ENCODE assay signal across 18 cellular contexts in genomic region chr14:90699016-90699415, GRCh38.
DNase-seq lines count a peak whose midpoint lies in the region; ATAC-seq lines count a peak whose summit lies in the region.
"Had no signal": no experiment of that assay in that cellular context is flagged by ENCODE, and none has a peak within 500 bp of the region (broad histone marks: within the 10 kb centered on the region; RNA-seq: fewer than 3 reads in every experiment).

No MANE protein-coding gene starts in this region.

- H3K9me3 ChIP-seq in esophagus (ENCODE audit: control insufficient read depth in 2 of 2, insufficient read depth in 1 of 2, low read depth in 1 of 2, low read length in 1 of 2) = no peaks in the 10 kb centered on the region
- H3K9me3 ChIP-seq in skeletal muscle tissue (ENCODE audit: control insufficient read depth in 3 of 3, low read length in 3 of 3) = no peaks in the 10 kb centered on the region
- H3K9me3 ChIP-seq: lower lobe of right lung, right lobe of liver had no signal

- H3K9ac ChIP-seq in skeletal muscle tissue (ENCODE audit: low read depth in 1 of 3, low read length in 3 of 3) = peak overlapping the region in 2 of 3 donors; percentile 10 to 50

- H3K36me3 ChIP-seq in esophagus (ENCODE audit: control insufficient read depth in 2 of 2, insufficient read depth in 2 of 2, low read length in 1 of 2) = no peaks in the 10 kb centered on the region
- H3K36me3 ChIP-seq in skeletal muscle tissue (ENCODE audit: control insufficient read depth in 3 of 3, insufficient read depth in 3 of 3, low read length in 3 of 3) = no peaks in the 10 kb centered on the region
- H3K36me3 ChIP-seq: lower lobe of right lung, right lobe of liver had no signal

- WGBS in esophagus, 2 donors = 74 to 84% methylated on average over 7 of the region's 7 CpGs

- H3K4me1 ChIP-seq in esophagus (ENCODE audit: control insufficient read depth in 2 of 2, insufficient read depth in 2 of 2, low read length in 1 of 2) = peaks cover 0 to 2% of the 10 kb centered on the region in 2 donors
- peaks cover 45 to 53% (median 50%) of the 10 kb centered on the region in 3 donors for H3K4me1 ChIP-seq in skeletal muscle tissue (ENCODE audit: control insufficient read depth in 3 of 3, insufficient read depth in 3 of 3, low read length in 3 of 3)

- peak; percentile 73 for DNase-seq in DMS79 treated with DMSO at 0.1 percent for 48 hours (lab: John Stamatoyannopoulos, UW)
- DNase-seq in DMS79 (lab: John Stamatoyannopoulos, UW) = no peak
- DNase-seq in NCI-H69 (lab: John Stamatoyannopoulos, UW) = peak; percentile 44
- no peak for DNase-seq in SIG-M5 (lab: John Stamatoyannopoulos, UW)
- DNase-seq: activated CD4-positive, alpha-beta T cell treated with anti-CD3 and anti-CD28 coated beads for 48 hours; activated CD8-positive, alpha-beta memory T cell treated with anti-CD3 and anti-CD28 coated beads, Interleukin-2, amount 10 ng/mL, durations not matched to agents 7 days and 5 days; activated naive CD8-positive, alpha-beta T cell treated with anti-CD3 and anti-CD28 coated beads for 36 hours; effector CD4-positive, alpha-beta T cell; immature natural killer cell; lower lobe of right lung; stimulated activated naive B cell treated with anti-CD40 and anti-IgM and Interleukin-4, amounts not matched to agents 10 μg/mL and 1 μg/mL and 100 μg/mL, for 72 hours had no signal

- H3K4me3 ChIP-seq in esophagus (ENCODE audit: low read depth in 1 of 2, low read length in 2 of 2) (no peak overlapping the region), skeletal muscle tissue (ENCODE audit: low read length in 3 of 3) (no peak overlapping the region)
- H3K4me3 ChIP-seq: lower lobe of right lung, right lobe of liver had no signal

- no peaks in the 10 kb centered on the region for H3K27me3 ChIP-seq in esophagus (ENCODE audit: control insufficient read depth in 1 of 2, insufficient read depth in 2 of 2, low read length in 2 of 2)
- H3K27me3 ChIP-seq in skeletal muscle tissue (ENCODE audit: control insufficient read depth in 3 of 3, insufficient read depth in 3 of 3, low read length in 3 of 3) = no peaks in the 10 kb centered on the region
- H3K27me3 ChIP-seq: right lobe of liver had no signal

- H3K27ac ChIP-seq in esophagus (ENCODE audit: low read depth in 2 of 2, low read length in 1 of 2) (peak overlapping the region; percentile 22 to 73), skeletal muscle tissue (ENCODE audit: low read depth, low read length) (peak overlapping the region; percentile 80)
- H3K27ac ChIP-seq: 22Rv1 had no signal

- ATAC-seq in HG03460 (IDR thresholded peaks at IDR 0.05; ENCODE audit: unreplicated experiment) (no peak), GM19455 (IDR thresholded peaks at IDR 0.05; ENCODE audit: unreplicated experiment) (no peak)
- ATAC-seq: activated CD8-positive, alpha-beta memory T cell treated with anti-CD3 and anti-CD28 coated beads, Interleukin-2, amount 10 ng/mL, durations not matched to agents 7 days and 5 days; activated T-helper 17 cell treated with anti-CD3 and anti-CD28 coated beads, Interleukin-2, amount 50 U/mL, for 72 hours; stimulated activated naive B cell treated with anti-CD40 and anti-IgM and Interleukin-4, amounts not matched to agents 10 μg/mL and 1 μg/mL and 100 μg/mL, for 72 hours had no signal

Comparison
In these comparisons a context has a peak if more than half of its experiments do, and no peak if none do; other contexts are left out.
1. DNase-seq: peak in DMS79 treated with DMSO at 0.1 percent for 48 hours (single experiment) and NCI-H69 (single experiment); none in DMS79 (single experiment) and SIG-M5 (single experiment).